15 cellular contexts compared by ENCODE assay signal in the genomic region with DNA sequence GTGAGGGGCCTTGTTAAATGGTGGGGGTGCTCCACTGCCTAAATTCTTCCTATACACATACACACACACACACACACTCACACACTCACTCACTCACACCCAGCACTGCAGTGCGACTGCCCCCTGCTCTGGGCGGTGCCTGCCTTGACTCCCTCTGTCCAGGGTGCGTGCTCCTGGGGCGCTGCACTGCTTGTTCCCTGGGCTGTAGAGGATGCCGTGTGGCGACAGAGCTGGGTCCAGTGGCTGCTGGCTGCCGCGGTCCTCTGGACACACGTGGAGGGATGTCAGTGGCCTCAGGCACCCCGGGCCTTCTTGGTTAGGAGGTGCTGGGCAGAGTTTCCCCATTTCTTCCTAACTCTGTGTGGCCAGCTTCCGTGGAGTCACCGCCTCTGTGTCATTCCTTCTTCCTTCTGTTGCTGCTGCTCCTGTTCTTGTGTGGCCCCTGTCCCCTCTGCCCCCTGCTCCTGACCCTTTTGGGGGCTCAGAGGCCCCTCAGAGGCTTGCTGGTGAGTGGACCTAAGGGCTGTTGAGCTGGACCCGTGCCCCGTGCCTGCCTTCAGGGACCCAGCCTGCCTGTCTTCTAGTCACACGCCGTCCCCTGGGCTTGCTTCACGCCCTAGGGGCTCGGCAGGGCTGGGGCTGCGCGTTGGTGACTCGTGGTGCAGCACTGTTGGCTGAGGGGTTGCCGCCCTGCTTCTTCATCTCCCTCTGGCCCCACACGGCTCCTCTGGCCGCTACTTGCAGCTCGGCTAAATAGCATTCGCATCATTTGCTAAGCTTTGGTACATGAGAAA.
"Had no signal": no experiment of that assay in that cellular context is flagged by ENCODE, and none has a peak within 500 bp of the region (broad histone marks: within the 10 kb centered on the region; RNA-seq: fewer than 3 reads in every experiment).

No MANE protein-coding gene starts in this region.

- H3K4me1 Mint-ChIP-seq: nephron had no signal

- H3K9me3 ChIP-seq: esophagus muscularis mucosa, left ventricle myocardium inferior, pancreas, tibial artery, vagina had no signal

- H3K27me3 ChIP-seq: esophagus muscularis mucosa, hepatocyte, pancreas, tibial artery, vagina had no signal

- H3K4me3 ChIP-seq: esophagus muscularis mucosa, hepatocyte, left ventricle myocardium inferior, pancreas, tibial artery, vagina had no signal

- H3K9me3 Mint-ChIP-seq: activated CD4-positive, alpha-beta memory T cell treated with anti-CD3 and anti-CD28 coated beads for 36 hours; activated T-helper 1 cell treated with anti-CD3 and anti-CD28 coated beads, Interleukin-12 subunit alpha, Interleukin-12 subunit beta, Interleukin-2, Interleukin-4 antibody, amounts not matched to agents 30 ng/mL and 10 ng/mL and 1 ng/mL, durations not matched to agents 14 hours and 24 hours and 36 hours; nephron had no signal

- H3K27me3 Mint-ChIP-seq: activated CD4-positive, alpha-beta memory T cell treated with anti-CD3 and anti-CD28 coated beads for 36 hours had no signal

- ATAC-seq: pancreas, SK-N-SH treated with all-trans-retinoic acid at 6 μM for 48 hours had no signal

- H3K27ac Mint-ChIP-seq: activated CD4-positive, alpha-beta memory T cell treated with anti-CD3 and anti-CD28 coated beads for 36 hours; activated T-helper 1 cell treated with anti-CD3 and anti-CD28 coated beads, Interleukin-12 subunit alpha, Interleukin-12 subunit beta, Interleukin-2, Interleukin-4 antibody, amounts not matched to agents 30 ng/mL and 10 ng/mL and 1 ng/mL, durations not matched to agents 14 hours and 24 hours and 36 hours; nephron had no signal

- H3K4me3 Mint-ChIP-seq: activated CD4-positive, alpha-beta memory T cell treated with anti-CD3 and anti-CD28 coated beads for 36 hours; activated T-helper 1 cell treated with anti-CD3 and anti-CD28 coated beads, Interleukin-12 subunit alpha, Interleukin-12 subunit beta, Interleukin-2, Interleukin-4 antibody, amounts not matched to agents 30 ng/mL and 10 ng/mL and 1 ng/mL, durations not matched to agents 14 hours and 24 hours and 36 hours; nephron had no signal

- DNase-seq: activated CD4-positive, alpha-beta memory T cell treated with anti-CD3 and anti-CD28 coated beads for 36 hours; activated CD4-positive, alpha-beta T cell treated with anti-CD3 and anti-CD28 coated beads for 1 hour; activated naive CD4-positive, alpha-beta T cell; left ventricle myocardium inferior; pancreas; stimulated activated CD4-positive, alpha-beta T cell treated with anti-CD3 and anti-CD28 coated beads, Interleukin-12 subunit alpha, Interleukin-12 subunit beta, amount 100 ng/mL, for 4 hours; stimulated activated CD4-positive, alpha-beta T cell treated with anti-CD3 and anti-CD28 coated beads, Interleukin-2, amount 100 ng/mL, for 24 hours; T-helper 1 cell; tibial artery had no signal

- H3K36me3 ChIP-seq: pancreas had no signal

- H3K27ac ChIP-seq: esophagus muscularis mucosa, hepatocyte, left ventricle myocardium inferior, pancreas, tibial artery, vagina had no signal

- H3K4me1 ChIP-seq: esophagus muscularis mucosa, left ventricle myocardium inferior, pancreas, tibial artery, vagina had no signal
